1 cellular context compared by ENCODE assay signal in the genomic region with DNA sequence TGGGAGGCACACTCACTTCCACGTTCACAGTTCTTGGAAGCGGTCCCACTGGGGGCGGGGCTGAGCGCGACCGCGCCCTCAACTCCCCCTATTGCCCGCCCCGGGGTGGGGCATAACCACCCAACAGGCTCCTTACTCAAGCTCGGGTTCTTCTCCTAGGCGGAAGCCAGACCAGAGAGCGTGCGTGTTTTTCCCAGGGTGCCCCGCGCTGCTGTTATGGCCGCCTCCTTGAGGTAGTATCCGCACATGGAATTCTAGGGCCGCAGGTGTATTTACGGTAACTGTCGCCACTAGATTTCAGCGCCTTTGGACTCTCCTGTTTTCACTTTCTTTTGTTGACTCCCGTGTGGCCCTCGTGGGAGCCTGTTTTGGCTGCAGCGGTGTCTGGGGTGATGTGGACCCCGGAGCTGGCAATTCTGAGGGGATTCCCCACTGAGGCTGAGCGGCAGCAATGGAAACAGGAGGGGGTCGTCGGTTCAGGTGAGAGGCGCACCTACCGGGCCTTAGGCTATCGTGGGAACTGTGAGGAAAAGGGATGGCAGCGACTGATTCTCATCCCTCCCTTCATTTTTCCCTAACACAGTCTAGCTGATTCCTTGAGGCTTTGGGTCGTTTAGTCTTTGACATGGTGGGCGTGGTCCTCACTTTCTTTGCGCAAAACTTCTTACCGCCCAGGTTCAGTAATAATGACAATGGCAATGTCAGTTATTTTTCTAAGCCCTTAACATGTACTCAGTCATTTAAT.
TF ChIP-seq lines count a peak whose summit lies in the region.

Gene TTC27 (plus strand): TSS at position 150 of the 745 bp plus-strand sequence. CDS start 243 bp downstream, at position 393.

TF ChIP-seq in K562, 482 proteins besides CTCF, POLR2A, EP300 and RAD21 (continued from another document and continues in another):
- TF ChIP-seq MGA (IDR thresholded peaks at IDR 0.05) (no peak), HDAC6 (IDR thresholded peaks at IDR 0.05; ENCODE audit: low read depth, low read length) (no peak), ZNF449 (CRISPR knock-in tag; IDR thresholded peaks at IDR 0.05) (no peak), MNT (conservative IDR thresholded peaks at IDR 0.05) (peak; percentile 97 to 99), HDAC2 (IDR thresholded peaks at IDR 0.05) (peak; percentile 98), L3MBTL2 (IDR thresholded peaks at IDR 0.05) (peak; percentile 68), SIN3A (IDR thresholded peaks at IDR 0.05; ENCODE audit: borderline replicate concordance in 2 of 2, control insufficient read depth in 1 of 2, low read depth in 2 of 2, low read length in 2 of 2) (peak; percentile 99), TFE3 (CRISPR knock-in tag; IDR thresholded peaks at IDR 0.05) (no peak), ADNP (tag; IDR thresholded peaks at IDR 0.05) (no peak), ELK1 (CRISPR knock-in tag; IDR thresholded peaks at IDR 0.05) (no peak), PML (IDR thresholded peaks at IDR 0.05; ENCODE audit: low read length) (peak; percentile 52; the same call in 1 of the 2 replicates), TCF7L2 (IDR thresholded peaks at IDR 0.05; ENCODE audit: low read depth, low read length) (peak; percentile 14; the same call in 1 of the 2 replicates), ATF7 (IDR thresholded peaks at IDR 0.05) (peak; percentile 78), HMBOX1 (IDR thresholded peaks at IDR 0.05) (peak; percentile 17; the same call in 1 of the 2 replicates), ZNF384 (IDR thresholded peaks at IDR 0.05; ENCODE audit: low read depth, low read length) (0 out of 2 replicates have a peak, but pooled peaks have one; percentile 4), ESRRA (IDR thresholded peaks at IDR 0.05; ENCODE audit: borderline replicate concordance, low read depth) (no peak; the same call in 1 of the 2 replicates), SAFB2 (IDR thresholded peaks at IDR 0.05; ENCODE audit: borderline replicate concordance, low read depth, low read length, severe bottlenecking) (no peak)
- TF ChIP-seq, protein P1, sequence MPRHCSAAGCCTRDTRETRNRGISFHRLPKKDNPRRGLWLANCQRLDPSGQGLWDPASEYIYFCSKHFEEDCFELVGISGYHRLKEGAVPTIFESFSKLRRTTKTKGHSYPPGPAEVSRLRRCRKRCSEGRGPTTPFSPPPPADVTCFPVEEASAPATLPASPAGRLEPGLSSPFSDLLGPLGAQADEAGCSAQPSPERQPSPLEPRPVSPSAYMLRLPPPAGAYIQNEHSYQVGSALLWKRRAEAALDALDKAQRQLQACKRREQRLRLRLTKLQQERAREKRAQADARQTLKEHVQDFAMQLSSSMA (CRISPR knock-in tag; IDR thresholded peaks at IDR 0.05) = no peak
